8 cellular contexts compared by ENCODE assay signal in genomic region chr1:91851130-91852010, GRCh38. TPM values are rescaled to one million over a fixed set of nuclear protein-coding genes. Genes with fewer than 3 reads are reported as not detected.
DNase-seq lines count a peak whose midpoint lies in the region; ATAC-seq, FAIRE-seq and TF ChIP-seq lines count a peak whose summit lies in the region.

No MANE protein-coding gene starts in this region.

- peak overlapping the region; percentile 43 to 61 for H3K4me3 ChIP-seq in kidney (ENCODE audit: low read length in 2 of 2)

- peaks cover 12% of the 10 kb centered on the region in 2 donors for H3K4me1 ChIP-seq in kidney (ENCODE audit: control insufficient read depth in 1 of 2, insufficient read depth in 1 of 2, low read depth in 1 of 2, low read length in 2 of 2)

- ATAC-seq in GM18867 (IDR thresholded peaks at IDR 0.05; ENCODE audit: unreplicated experiment) (no peak), GM18498 (IDR thresholded peaks at IDR 0.05; ENCODE audit: unreplicated experiment) (no peak), GM21367 (IDR thresholded peaks at IDR 0.05; ENCODE audit: unreplicated experiment) (no peak)

- peak overlapping the region in 1 of 2 donors; percentile 78 for H3K9ac ChIP-seq in kidney (ENCODE audit: low read length in 2 of 2)

- no peaks in the 10 kb centered on the region for H3K9me3 ChIP-seq in kidney (ENCODE audit: control insufficient read depth in 1 of 2, low read length in 2 of 2)

- no peak for FAIRE-seq in kidney (lab: Jason Lieb, UNC)

- intact Hi-C loops in kidney (cut with DNase I): no loop called here

- no peaks in the 10 kb centered on the region for H3K36me3 ChIP-seq in kidney (ENCODE audit: control insufficient read depth in 1 of 2, insufficient read depth in 2 of 2, low read length in 2 of 2)

- peak overlapping the region; percentile 69 to 83 for H3K27ac ChIP-seq in kidney (ENCODE audit: low read depth in 2 of 2, low read length in 2 of 2)

- DNase-seq in NCI-H1092 (lab: John Stamatoyannopoulos, UW): peak; percentile 81
- peak in 49 of 58 donors; percentile 2 to 80 (median 23) for DNase-seq in anterior cingulate cortex (lab: John Stamatoyannopoulos, UW)
- peak; percentile 97 for DNase-seq in kidney
- peak; percentile 35 for DNase-seq in superior temporal gyrus (ENCODE audit: extremely low spot score)
- no peak for DNase-seq in SKM-1 treated with dmso at 0.1 percent for 144 hours (lab: John Stamatoyannopoulos, UW; ENCODE audit: unreplicated experiment)

- TF ChIP-seq CTCF in kidney (IDR thresholded peaks at IDR 0.05; ENCODE audit: borderline replicate concordance, extremely low read depth, insufficient read depth): no peak

RNA-seq across cellular contexts. Expression of gene TGFBR3, which starts 34.6 kb away (rescaled TPM):
- total RNA-seq in kidney: 57.9 TPM
- 15.8 TPM for polyA plus RNA-seq in kidney (ENCODE audit: insufficient read depth, low read depth, low replicate concordance)
